26 cellular contexts compared by ENCODE assay signal in the genomic region with DNA sequence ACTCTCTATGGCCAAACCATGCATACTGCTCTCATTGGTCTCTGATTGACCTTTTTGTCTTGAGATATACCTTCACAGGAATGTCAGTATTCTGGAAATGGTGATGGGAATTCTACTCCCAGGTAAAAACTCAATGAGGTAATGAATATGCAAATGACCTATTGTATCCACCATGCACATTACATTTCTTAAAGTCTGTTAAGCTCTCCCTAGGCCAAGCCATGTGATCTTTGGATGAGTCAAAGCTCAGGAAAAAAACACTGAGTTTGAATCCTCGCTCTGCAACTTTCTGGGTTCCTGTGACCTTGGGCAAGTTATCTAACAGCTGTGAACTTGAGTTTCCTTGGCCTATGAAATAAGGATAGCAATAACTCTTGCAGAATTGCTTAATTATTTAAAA.
"Had no signal": no experiment of that assay in that cellular context is flagged by ENCODE, and none has a peak within 500 bp of the region (broad histone marks: within the 10 kb centered on the region; RNA-seq: fewer than 3 reads in every experiment).

No MANE protein-coding gene starts in this region.

- H3K36me3 Mint-ChIP-seq: activated naive CD8-positive, alpha-beta T cell treated with anti-CD3 and anti-CD28 coated beads, Interleukin-2, amount 10 ng/mL, durations not matched to agents 7 days and 5 days; IgD-negative memory B cell had no signal

- H3K9me3 Mint-ChIP-seq: activated CD8-positive, alpha-beta T cell treated with anti-CD3 and anti-CD28 coated beads for 36 hours; activated naive CD8-positive, alpha-beta T cell treated with anti-CD3 and anti-CD28 coated beads, Interleukin-2, amount 10 ng/mL, durations not matched to agents 7 days and 5 days; IgD-negative memory B cell; T-helper 1 cell treated with Interleukin-12 subunit alpha and Interleukin-12 subunit beta and Interleukin-4 antibody, amounts not matched to agents 30 μg/mL and 1 μg/mL, for 36 hours had no signal

- DNase-seq: activated CD4-positive, alpha-beta T cell treated with anti-CD3 and anti-CD28 coated beads for 4 hours; activated CD8-positive, alpha-beta memory T cell treated with anti-CD3 and anti-CD28 coated beads, Interleukin-2, amount 50 U/mL, for 4 hours; activated CD8-positive, alpha-beta T cell treated with anti-CD3 and anti-CD28 coated beads for 36 hours; activated naive CD4-positive, alpha-beta T cell treated with anti-CD3 and anti-CD28 coated beads, Interleukin-2, amount 50 U/mL, for 16 hours; activated naive CD8-positive, alpha-beta T cell treated with anti-CD3 and anti-CD28 coated beads, Interleukin-2, amount 10 ng/mL, durations not matched to agents 7 days and 5 days; activated T-cell treated with anti-CD3 and anti-CD28 coated beads, Interleukin-2, amount 50 U/mL, for 1 hour; amniotic stem cell; brain microvascular endothelial cell; KG1; NCI-H1048; NCI-H1417 treated with DMSO at 0.1 percent for 48 hours; NCI-H1694; NCI-H2029; NCI-H2107; NCI-H446; NCI-H524; Peyer's patch; SHP77; SW 1271 had no signal

- H3K4me3 Mint-ChIP-seq: activated CD8-positive, alpha-beta T cell treated with anti-CD3 and anti-CD28 coated beads for 36 hours; activated naive CD8-positive, alpha-beta T cell treated with anti-CD3 and anti-CD28 coated beads, Interleukin-2, amount 10 ng/mL, durations not matched to agents 7 days and 5 days; IgD-negative memory B cell; T-helper 1 cell treated with Interleukin-12 subunit alpha and Interleukin-12 subunit beta and Interleukin-4 antibody, amounts not matched to agents 30 μg/mL and 1 μg/mL, for 36 hours had no signal

- H3K27me3 Mint-ChIP-seq: activated CD8-positive, alpha-beta T cell treated with anti-CD3 and anti-CD28 coated beads for 36 hours; activated naive CD8-positive, alpha-beta T cell treated with anti-CD3 and anti-CD28 coated beads, Interleukin-2, amount 10 ng/mL, durations not matched to agents 7 days and 5 days; IgD-negative memory B cell had no signal

- H3K27ac ChIP-seq: ascending aorta, brain microvascular endothelial cell, Peyer's patch, RWPE1, SJSA1 had no signal

- H3K36me3 ChIP-seq: ascending aorta, brain microvascular endothelial cell, Peyer's patch, SJSA1 had no signal

- ATAC-seq: activated CD4-positive, CD25-positive, alpha-beta regulatory T cell treated with anti-CD3 and anti-CD28 coated beads, Interleukin-2, amount 50 U/mL, for 24 hours; activated CD8-positive, alpha-beta T cell treated with anti-CD3 and anti-CD28 coated beads for 36 hours; SK-N-SH treated with all-trans-retinoic acid at 6 μM for 48 hours had no signal

- H3K9me3 ChIP-seq: ascending aorta, Peyer's patch, SJSA1 had no signal

- H3K4me1 ChIP-seq: ascending aorta, Peyer's patch, SJSA1 had no signal

- H3K27me3 ChIP-seq: ascending aorta, brain microvascular endothelial cell, Peyer's patch, SJSA1 had no signal

- H3K4me1 Mint-ChIP-seq: activated naive CD8-positive, alpha-beta T cell treated with anti-CD3 and anti-CD28 coated beads, Interleukin-2, amount 10 ng/mL, durations not matched to agents 7 days and 5 days had no signal

- H3K4me3 ChIP-seq: ascending aorta, Peyer's patch, SJSA1 had no signal

- H3K27ac Mint-ChIP-seq: activated CD8-positive, alpha-beta T cell treated with anti-CD3 and anti-CD28 coated beads for 36 hours; activated naive CD8-positive, alpha-beta T cell treated with anti-CD3 and anti-CD28 coated beads, Interleukin-2, amount 10 ng/mL, durations not matched to agents 7 days and 5 days; IgD-negative memory B cell; T-helper 1 cell treated with Interleukin-12 subunit alpha and Interleukin-12 subunit beta and Interleukin-4 antibody, amounts not matched to agents 30 μg/mL and 1 μg/mL, for 36 hours had no signal
